Comparison of ENCODE assay signal across 22 cellular contexts in the genomic region with DNA sequence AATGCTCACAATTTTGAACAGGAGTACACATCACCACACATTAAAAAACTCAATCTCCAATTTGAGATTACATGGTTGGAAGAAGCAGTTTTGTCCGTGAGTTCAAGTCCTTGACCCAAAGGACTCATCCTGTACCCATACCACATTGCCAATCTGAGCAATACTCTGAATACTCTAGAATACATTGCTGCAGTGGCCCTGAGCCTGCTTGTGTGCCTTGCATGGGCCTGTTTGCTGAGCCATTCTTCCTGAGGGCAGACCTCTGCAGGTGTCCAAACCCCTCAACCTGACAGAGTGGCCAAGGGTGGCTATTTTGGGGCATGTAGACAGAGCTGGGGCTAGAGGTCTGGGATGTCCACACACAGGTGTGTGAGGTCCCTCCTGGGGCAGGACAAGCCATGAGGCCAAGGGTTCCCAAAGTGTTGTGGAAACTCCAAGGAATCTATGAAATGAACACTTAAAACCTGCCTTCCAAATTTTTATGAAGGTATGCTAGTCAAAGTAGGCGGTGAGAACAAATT. TPM values are rescaled to one million over a fixed set of nuclear protein-coding genes. Genes with fewer than 3 reads are reported as not detected.
A peak's percentile ranks its signal among the peaks of the same experiment; 100 is the strongest.
DNase-seq lines count a peak whose midpoint lies in the region; ATAC-seq and TF ChIP-seq lines count a peak whose summit lies in the region.
"Had no signal": no experiment of that assay in that cellular context is flagged by ENCODE, and none has a peak within 500 bp of the region (broad histone marks: within the 10 kb centered on the region; RNA-seq: fewer than 3 reads in every experiment).

No MANE protein-coding gene starts in this region.

- no peaks in the 10 kb centered on the region for H3K27me3 ChIP-seq in iPS-18a (ENCODE audit: control insufficient read depth, insufficient read depth, low read length)
- H3K27me3 ChIP-seq in osteoblast (ENCODE audit: insufficient read depth, low read length) = no peaks in the 10 kb centered on the region
- H3K27me3 ChIP-seq in CD4-positive, alpha-beta memory T cell (ENCODE audit: insufficient read depth, low read length) = no peaks in the 10 kb centered on the region
- H3K27me3 ChIP-seq: BE2C had no signal

- H3K27ac ChIP-seq in iPS-18a (ENCODE audit: low read length) (no peak overlapping the region), osteoblast (ENCODE audit: low read depth, low read length) (no peak overlapping the region)
- H3K27ac ChIP-seq in CD4-positive, alpha-beta memory T cell (ENCODE audit: low read depth, low read length) = no peak overlapping the region
- H3K27ac ChIP-seq: A549 had no signal

- H3K9me3 Mint-ChIP-seq in CD4-positive, alpha-beta memory T cell = peaks cover 0 to 11% (median 5%) of the 10 kb centered on the region in 8 donors

- H3K9ac ChIP-seq in ES-I3 (ENCODE audit: low read depth, low read length) (peak overlapping the region; percentile 47), iPS-18a (ENCODE audit: low read length) (peak overlapping the region; percentile 4)

- no peak overlapping the region for H3K4me3 Mint-ChIP-seq in CD4-positive, alpha-beta memory T cell

- intact Hi-C loops in CD4-positive, alpha-beta memory T cell (cut with micrococcal nuclease) = no loop called here

- no peaks in the 10 kb centered on the region for H3K4me1 Mint-ChIP-seq in CD4-positive, alpha-beta memory T cell

- H4K20me1 ChIP-seq in osteoblast (ENCODE audit: insufficient read depth, low read length) = no peaks in the 10 kb centered on the region

- peak; percentile 77 for DNase-seq in NCI-H69 (lab: John Stamatoyannopoulos, UW)
- DNase-seq in osteoblast (ENCODE audit: insufficient read length, low spot score, missing footprints) = no peak
- DNase-seq in CD4-positive, alpha-beta memory T cell = no peak
- no peak for DNase-seq in AG20443 (ENCODE audit: low spot score)
- no peak for DNase-seq in DMS 273 (lab: John Stamatoyannopoulos, UW; ENCODE audit: unreplicated experiment)
- DNase-seq: BE2C; DND-41; KBM-7; MM.1S; NCI-H1092; NCI-H1436 treated with DMSO at 0.1 percent for 48 hours; NCI-H2029; NCI-H2227 treated with DMSO at 0.1 percent for 48 hours; NCI-H510A treated with DMSO at 0.1 percent for 48 hours; NCI-H774; NK-92 treated with Interleukin-12 subunit alpha and Interleukin-12 subunit beta, amount 100 ng/mL, for 24 hours; SIG-M5 had no signal

- H3K4me1 ChIP-seq in ES-I3 (ENCODE audit: insufficient read depth, low read length) (peaks cover 7% of the 10 kb centered on the region; the same call in 1 of the 2 replicates), iPS-18a (ENCODE audit: control insufficient read depth, low read depth, low read length) (peaks cover 5% of the 10 kb centered on the region), osteoblast (ENCODE audit: insufficient read depth, low read length) (no peaks in the 10 kb centered on the region)
- no peaks in the 10 kb centered on the region for H3K4me1 ChIP-seq in CD4-positive, alpha-beta memory T cell (ENCODE audit: insufficient read depth, low read length)
- H3K4me1 ChIP-seq: A549, BE2C had no signal

- H2AFZ ChIP-seq in osteoblast (ENCODE audit: low read length) = peak overlapping the region; percentile 42

- POLR2A ChIA-PET in CD4-positive, alpha-beta memory T cell (lab: Charles Lee; ENCODE audit: partially characterized antibody) = no interaction called here

- H3K36me3 ChIP-seq in ES-I3 (ENCODE audit: insufficient read depth, low read length) (no peaks in the 10 kb centered on the region), iPS-18a (ENCODE audit: control insufficient read depth, low read depth, low read length) (no peaks in the 10 kb centered on the region), osteoblast (ENCODE audit: insufficient read depth, low read length) (no peaks in the 10 kb centered on the region)
- no peaks in the 10 kb centered on the region for H3K36me3 ChIP-seq in CD4-positive, alpha-beta memory T cell (ENCODE audit: insufficient read depth, low read length)
- H3K36me3 ChIP-seq: BE2C had no signal

- CTCF ChIA-PET in CD4-positive, alpha-beta memory T cell (lab: Charles Lee; ENCODE audit: partially characterized antibody) = no interaction called here

- no peak overlapping the region for H3K27ac Mint-ChIP-seq in CD4-positive, alpha-beta memory T cell

- no peak for TF ChIP-seq CTCF in osteoblast (IDR thresholded peaks at IDR 0.05; ENCODE audit: extremely low read depth, low read depth, low read length)

- H3K4me3 ChIP-seq in iPS-18a (ENCODE audit: low read length) (no peak overlapping the region), osteoblast (ENCODE audit: insufficient read depth, low read length) (no peak overlapping the region)
- no peak overlapping the region for H3K4me3 ChIP-seq in CD4-positive, alpha-beta memory T cell (ENCODE audit: low read length in 2 of 2)
- H3K4me3 ChIP-seq: A549 had no signal

- no peak for ATAC-seq in GM21528 (IDR thresholded peaks at IDR 0.05; ENCODE audit: low FRiP score, unreplicated experiment)
- ATAC-seq: A549, SK-N-SH treated with all-trans-retinoic acid at 6 μM for 48 hours had no signal

- H3K9me3 ChIP-seq in ES-I3 (ENCODE audit: control insufficient read depth, insufficient read depth, low read length) (no peaks in the 10 kb centered on the region), iPS-18a (ENCODE audit: control insufficient read depth, low read depth, low read length) (no peaks in the 10 kb centered on the region), osteoblast (ENCODE audit: low read depth, low read length) (no peaks in the 10 kb centered on the region)
- no peaks in the 10 kb centered on the region for H3K9me3 ChIP-seq in CD4-positive, alpha-beta memory T cell (ENCODE audit: control insufficient read depth in 1 of 2, low read length in 2 of 2)
- H3K9me3 ChIP-seq: A549, BE2C had no signal

- no peak overlapping the region for H3K4me2 ChIP-seq in osteoblast (ENCODE audit: insufficient read depth, low read length)
- H3K4me2 ChIP-seq: A549 had no signal

- no peaks in the 10 kb centered on the region for H3K27me3 Mint-ChIP-seq in CD4-positive, alpha-beta memory T cell

- no peaks in the 10 kb centered on the region for H3K79me2 ChIP-seq in osteoblast (ENCODE audit: insufficient read depth, low read length)

- no peaks in the 10 kb centered on the region for H3K36me3 Mint-ChIP-seq in CD4-positive, alpha-beta memory T cell

RNA-seq across cellular contexts. Expression of a gene that starts 15.5 kb away (rescaled TPM):
- total RNA-seq in osteoblast = under 0.01 and 1.2 TPM in 2 replicates
- total RNA-seq in CD4-positive, alpha-beta memory T cell = not detected
- not detected for polyA plus RNA-seq in CD4-positive, alpha-beta memory T cell
